Comparison of ENCODE assay signal across 8 cellular contexts in genomic region chr2:64989126-64989981, GRCh38. TPM values are rescaled to one million over a fixed set of nuclear protein-coding genes. Genes with fewer than 3 reads are reported as not detected.
A peak's percentile ranks its signal among the peaks of the same experiment; 100 is the strongest.
DNase-seq lines count a peak whose midpoint lies in the region; ATAC-seq and TF ChIP-seq lines count a peak whose summit lies in the region.

TSS of gene SLC1A4 (plus strand) at chr2:64989399. CDS start at chr2:64989644, 245 bp downstream.

- H3K9me3 Mint-ChIP-seq in activated CD8-positive, alpha-beta T cell treated with anti-CD3 and anti-CD28 coated beads for 36 hours: no peaks in the 10 kb centered on the region

- POLR2A ChIA-PET in activated CD8-positive, alpha-beta T cell treated with anti-CD3 and anti-CD28 coated beads for 36 hours (lab: Charles Lee): interaction anchor here (1.0 to 1.6 kb wide), 3 partner anchors 66 to 693 kb away, joined by 3 to 5 read pairs (median 4); no protein-coding TSS in a partner anchor

- DNase-seq in C1 segment of cervical spinal cord (lab: John Stamatoyannopoulos, UW) (peak in 13 of 14 donors; percentile 55 to 92 (median 83)), NCI-H82 (lab: John Stamatoyannopoulos, UW) (peak; percentile 94), lung microvascular endothelial cell (ENCODE audit: low read depth in 2 of 2) (peak; percentile 91 to 93)
- peak; percentile 88 for DNase-seq in activated CD8-positive, alpha-beta T cell treated with anti-CD3 and anti-CD28 coated beads for 36 hours
- peak; percentile 58 to 86 (median 78) for DNase-seq in stimulated activated CD4-positive, alpha-beta T cell treated with anti-CD3 and anti-CD28 coated beads, TNF-alpha, amount 100 ng/mL, for 48 hours (ENCODE audit: low read depth in 3 of 3)

- no peak for TF ChIP-seq CTCF in activated CD8-positive, alpha-beta T cell treated with anti-CD3 and anti-CD28 coated beads for 36 hours (IDR thresholded peaks at IDR 0.05)

- no peaks in the 10 kb centered on the region for H3K36me3 ChIP-seq in ectodermal cell (ENCODE audit: control insufficient read depth, insufficient read depth, low read length)

- WGBS in ectodermal cell, 2 experiments: 1% methylated on average over 109 of the region's 109 CpGs

- peak within 1 kb of the TSS; percentile 75 for H3K27ac Mint-ChIP-seq in activated CD8-positive, alpha-beta T cell treated with anti-CD3 and anti-CD28 coated beads for 36 hours

- H3K4me3 ChIP-seq in ectodermal cell (ENCODE audit: insufficient read depth, low read depth, low read length): peak within 1 kb of the TSS; percentile 46

- CTCF ChIA-PET in activated CD8-positive, alpha-beta T cell treated with anti-CD3 and anti-CD28 coated beads for 36 hours (lab: Charles Lee): interaction anchor here (0.9 to 2.0 kb wide), 6 partner anchors 10 to 466 kb away, joined by 3 to 11 read pairs (median 4); no protein-coding TSS in a partner anchor

- H3K36me3 Mint-ChIP-seq in activated CD8-positive, alpha-beta T cell treated with anti-CD3 and anti-CD28 coated beads for 36 hours (ENCODE audit: low read depth): peaks cover 28% of the 10 kb centered on the region

- H3K27ac ChIP-seq in ectodermal cell (ENCODE audit: insufficient read depth, low read depth, low read length, poor library complexity, severe bottlenecking): peak within 1 kb of the TSS; percentile 37

- ATAC-seq in GM19397 (IDR thresholded peaks at IDR 0.05; ENCODE audit: unreplicated experiment): peak; percentile 80
- ATAC-seq in HG03558 (IDR thresholded peaks at IDR 0.05; ENCODE audit: extremely low read depth, unreplicated experiment): peak; percentile 39
- ATAC-seq in activated CD8-positive, alpha-beta T cell treated with anti-CD3 and anti-CD28 coated beads for 36 hours: peak; percentile 92

- H3K27me3 Mint-ChIP-seq in activated CD8-positive, alpha-beta T cell treated with anti-CD3 and anti-CD28 coated beads for 36 hours: peaks cover 10% of the 10 kb centered on the region

- intact Hi-C loops in activated CD8-positive, alpha-beta T cell treated with anti-CD3 and anti-CD28 coated beads for 36 hours (cut with micrococcal nuclease): loop anchor here (5.0 kb wide), 3 partner anchors 42 to 72 kb away; no protein-coding TSS in a partner anchor

- peaks cover 5% of the 10 kb centered on the region for H3K4me1 ChIP-seq in ectodermal cell (ENCODE audit: control insufficient read depth, insufficient read depth, low read length)

- peak within 1 kb of the TSS; percentile 88 for H3K4me3 Mint-ChIP-seq in activated CD8-positive, alpha-beta T cell treated with anti-CD3 and anti-CD28 coated beads for 36 hours

- H3K4me1 Mint-ChIP-seq in activated CD8-positive, alpha-beta T cell treated with anti-CD3 and anti-CD28 coated beads for 36 hours (ENCODE audit: low read depth): peaks cover 47% of the 10 kb centered on the region

- H3K27me3 ChIP-seq in ectodermal cell (ENCODE audit: control insufficient read depth, insufficient read depth, low read length, poor library complexity, severe bottlenecking): peaks cover 38% of the 10 kb centered on the region

- no peaks in the 10 kb centered on the region for H3K9me3 ChIP-seq in ectodermal cell (ENCODE audit: control insufficient read depth, low read length)

RNA-seq across cellular contexts. Expression of gene SLC1A4, which starts in this region (rescaled TPM):
- total RNA-seq in activated CD8-positive, alpha-beta T cell treated with anti-CD3 and anti-CD28 coated beads for 36 hours: 10 to 100 TPM; 14.6 to 14.9 TPM
- polyA plus RNA-seq in ectodermal cell (2013, experiment 1 of 4): 4.2 TPM
- 5.6 TPM for polyA plus RNA-seq in ectodermal cell (2013, experiment 2 of 4)
- polyA plus RNA-seq in ectodermal cell (2013, experiment 3 of 4): 2.7 TPM
- 2.7 TPM for polyA plus RNA-seq in ectodermal cell (2013, experiment 4 of 4)
- total RNA-seq in lung microvascular endothelial cell: 10.2 and 11.7 TPM in 2 replicates

Comparison
In these comparisons a context has a peak if more than half of its experiments do, and no peak if none do; other contexts are left out.
1. Peak in every context shown above with its lines: DNase-seq, ATAC-seq, H3K4me3 ChIP-seq and H3K27ac ChIP-seq.
2. ATAC-seq: peak in every context shown above with its lines; median percentile 92 in activated CD8-positive, alpha-beta T cell treated with anti-CD3 and anti-CD28 coated beads for 36 hours; 80 in GM19397; 39 in HG03558.